1 cellular context compared by ENCODE assay signal in genomic region chr14:71208702-71209357, GRCh38.
TF ChIP-seq lines count a peak whose summit lies in the region.

No MANE protein-coding gene starts in this region.

TF ChIP-seq in IMR-90, 13 proteins besides CTCF, POLR2A, EP300 and RAD21:
- peak; percentile 96 for TF ChIP-seq MAFK (IDR thresholded peaks at IDR 0.05; ENCODE audit: low read depth, low read length)
- TF ChIP-seq USF2 (IDR thresholded peaks at IDR 0.05; ENCODE audit: low read depth, low read length): no peak
